Comparison of ENCODE assay signal across 8 cellular contexts in the genomic region with DNA sequence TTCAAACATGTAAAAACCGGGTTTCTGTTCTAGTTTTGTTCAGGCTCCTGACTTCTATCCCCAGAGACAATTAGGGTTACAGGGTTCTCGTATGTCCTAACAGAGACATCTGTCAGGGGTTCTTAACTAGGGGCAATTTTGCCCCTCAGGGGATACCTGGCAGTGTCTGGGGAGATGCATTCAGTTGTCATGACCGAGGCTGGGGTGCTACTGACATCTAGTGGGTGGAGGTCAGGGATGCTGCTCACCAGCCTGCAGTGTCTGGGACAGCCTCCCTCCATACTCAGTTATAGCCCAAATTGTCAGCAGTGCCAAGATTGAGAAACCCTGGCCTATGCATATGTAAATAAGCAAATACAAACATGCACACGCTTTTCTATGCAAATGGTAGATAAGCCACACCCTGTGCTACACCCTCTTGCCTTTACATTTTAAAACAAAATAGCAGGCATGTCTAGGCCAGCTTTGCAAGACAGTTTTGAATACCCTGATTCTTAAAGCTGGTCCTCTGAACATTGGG. TPM values are rescaled to one million over a fixed set of nuclear protein-coding genes. Genes with fewer than 3 reads are reported as not detected.
DNase-seq lines count a peak whose midpoint lies in the region; ATAC-seq and TF ChIP-seq lines count a peak whose summit lies in the region.

No MANE protein-coding gene starts in this region.

- H3K4me1 ChIP-seq in adipocyte (ENCODE audit: control insufficient read depth, insufficient read depth, low read length) (peaks cover 26% of the 10 kb centered on the region), spleen (peaks cover 6 to 27% (median 14%) of the 10 kb centered on the region in 6 donors)

- ATAC-seq in GM18517 (IDR thresholded peaks at IDR 0.05; ENCODE audit: unreplicated experiment) (peak; percentile 80), HG02840 (IDR thresholded peaks at IDR 0.05; ENCODE audit: low FRiP score, unreplicated experiment) (peak; percentile 63)

- 77 to 81% (median 80%) methylated on average over 4 of the region's 4 CpGs for WGBS in spleen, 5 donors

- intact Hi-C loops in spleen (cut with DNase I; ENCODE audit: low total_unique reads): no loop called here

- CTCF ChIA-PET in AG04450 (lab: Charles Lee): interaction anchor here (0.7 to 1.1 kb wide), 3 partner anchors 10 to 274 kb away, joined by 3 to 4 read pairs (median 3); no protein-coding TSS in a partner anchor

- H3K27ac ChIP-seq in AG04450 (ENCODE audit: low read depth, low read length): no peak overlapping the region
- H3K27ac ChIP-seq in spleen: peak overlapping the region in 3 of 8 donors; percentile 33 to 45 (median 34)

- DNase-seq in AG04450 (ENCODE audit: low read depth, low spot score): no peak
- DNase-seq in NCI-H526 treated with DMSO at 0.1 percent for 48 hours (lab: John Stamatoyannopoulos, UW): peak; percentile 98
- DNase-seq in adipocyte (ENCODE audit: low read depth): peak; percentile 25
- no peak for DNase-seq in spleen
- DNase-seq in GDM1 (lab: John Stamatoyannopoulos, UW): no peak
- no peak for DNase-seq in OCI-M2 (lab: John Stamatoyannopoulos, UW; ENCODE audit: unreplicated experiment)

- H3K9ac ChIP-seq in adipocyte (ENCODE audit: low read length): peak overlapping the region; percentile 22

- H3K36me3 ChIP-seq in adipocyte (ENCODE audit: control insufficient read depth, insufficient read depth, low read length, severe bottlenecking) (peaks cover 15% of the 10 kb centered on the region), spleen (peaks cover 0 to 98% (median 36%) of the 10 kb centered on the region in 6 donors)

- H3K9me3 ChIP-seq in AG04450 (ENCODE audit: control insufficient read depth, insufficient read depth, low read length) (no peaks in the 10 kb centered on the region), adipocyte (ENCODE audit: control insufficient read depth, low read length) (no peaks in the 10 kb centered on the region), spleen (no peaks in the 10 kb centered on the region)

- H3K27me3 ChIP-seq in AG04450 (ENCODE audit: control insufficient read depth, insufficient read depth, low read length): no peaks in the 10 kb centered on the region
- no peaks in the 10 kb centered on the region for H3K27me3 ChIP-seq in adipocyte (replicated peaks; ENCODE audit: control insufficient read depth, insufficient read depth, low read length)
- no peaks in the 10 kb centered on the region for H3K27me3 ChIP-seq in spleen (replicated peaks in 1 of 7)

- H3K4me3 ChIP-seq in AG04450 (ENCODE audit: low read depth, low read length): no peak overlapping the region
- no peak overlapping the region for H3K4me3 ChIP-seq in adipocyte (ENCODE audit: low read length)
- H3K4me3 ChIP-seq in spleen: no peak overlapping the region

- TF ChIP-seq POLR2A in spleen (IDR thresholded peaks at IDR 0.05): no peak

- POLR2A ChIA-PET in AG04450 (lab: Yijun Ruan, JAX): no interaction called here

- TF ChIP-seq CTCF in AG04450 (IDR thresholded peaks at IDR 0.05; ENCODE audit: low read depth, low read length) (peak; percentile 37; the same call in 1 of the 2 replicates), spleen (IDR thresholded peaks at IDR 0.05 in 8 of 11, conservative IDR thresholded peaks at IDR 0.05 in 3 of 11) (peak in 8 of 11 experiments; percentile 17 to 54 (median 28))

RNA-seq across cellular contexts. Expression of gene CLEC16A, which starts 37.4 kb away (rescaled TPM):
- polyA plus RNA-seq in AG04450 (2011; rRNA removed): 11.9 and 13.7 TPM in 2 replicates
- 43.9 and 49.8 TPM in 2 replicates for polyA minus RNA-seq in AG04450 (2011; rRNA and poly(A)+ RNA removed)
- total RNA-seq in spleen: 10 to 100 TPM; 32.1 to 54.6 (median 43.8) TPM
- 10 to 100 TPM in 1 of 3 donors, 1 to 10 TPM in 2; 7.3 to 15.9 (median 8.2) TPM for polyA plus RNA-seq in spleen

RNA-seq across cellular contexts. Expression of gene DEXI, which starts 39.5 kb away (rescaled TPM):
- 37.3 and 49.3 TPM in 2 replicates for polyA plus RNA-seq in AG04450 (2011; rRNA removed)
- 30.8 and 35.0 TPM in 2 replicates for polyA minus RNA-seq in AG04450 (2011; rRNA and poly(A)+ RNA removed)
- 10 to 100 TPM; 25.4 to 81.5 (median 36.8) TPM for total RNA-seq in spleen
- 10 to 100 TPM; 14.9 to 29.0 (median 21.5) TPM for polyA plus RNA-seq in spleen

Comparison
In these comparisons a context has a peak if more than half of its experiments do, and no peak if none do; other contexts are left out.
1. DNase-seq: peak in NCI-H526 treated with DMSO at 0.1 percent for 48 hours (single experiment) and adipocyte (single experiment); none in AG04450 (single experiment), spleen (single experiment), GDM1 (single experiment) and OCI-M2 (single experiment).